Comparison of ENCODE assay signal across 31 cellular contexts in the genomic region with DNA sequence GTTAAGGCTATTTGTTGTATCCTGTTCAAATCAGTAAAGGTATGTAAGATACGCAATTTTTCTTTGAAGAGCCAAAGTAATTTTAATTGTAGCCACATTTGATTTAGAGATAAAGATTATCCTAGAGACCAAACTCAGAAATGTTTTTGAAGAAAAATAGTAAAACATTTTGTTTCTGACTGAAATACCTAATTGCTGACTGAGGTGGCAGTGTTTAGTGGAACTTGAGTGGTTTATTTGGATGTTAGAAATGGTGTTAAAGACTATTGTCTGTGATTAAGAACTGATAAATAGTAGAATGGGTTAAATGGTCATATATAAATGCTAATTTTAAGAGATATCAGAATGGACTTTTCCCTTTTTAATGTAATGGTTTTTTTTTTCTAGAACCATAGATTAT. TPM values are rescaled to one million over a fixed set of nuclear protein-coding genes. Genes with fewer than 3 reads are reported as not detected.
DNase-seq lines count a peak whose midpoint lies in the region; ATAC-seq, FAIRE-seq and TF ChIP-seq lines count a peak whose summit lies in the region.
"Had no signal": no experiment of that assay in that cellular context is flagged by ENCODE, and none has a peak within 500 bp of the region (broad histone marks: within the 10 kb centered on the region; RNA-seq: fewer than 3 reads in every experiment).

No MANE protein-coding gene starts in this region.

- H3K36me3 ChIP-seq in OCI-LY7 (ENCODE audit: insufficient read depth, low read length) (peaks cover 100% of the 10 kb centered on the region), pancreas (peaks cover 3 to 99% (median 59%) of the 10 kb centered on the region in 3 donors)

- H3K27me3 ChIP-seq in pancreas, result no peaks in the 10 kb centered on the region
- H3K27me3 ChIP-seq: dorsolateral prefrontal cortex, gastrocnemius medialis, Peyer's patch, transverse colon had no signal

- peaks cover 54% of the 10 kb centered on the region; the same call in 1 of the 2 replicates for H3K79me2 ChIP-seq in OCI-LY7 (ENCODE audit: insufficient read depth, low read depth, low read length)

- peak; percentile 1 for TF ChIP-seq CTCF in GM12864 (IDR thresholded peaks at IDR 0.05; ENCODE audit: low read depth, low read length, missing control alignments)
- TF ChIP-seq CTCF in OCI-LY7 (conservative IDR thresholded peaks at IDR 0.05; ENCODE audit: low read length), result peak; percentile 56
- TF ChIP-seq CTCF in pancreas (IDR thresholded peaks at IDR 0.05), result no peak

- peak; percentile 4 for FAIRE-seq in endometrium (lab: Jason Lieb, UNC)
- FAIRE-seq in pancreas (lab: Jason Lieb, UNC), result peak; percentile 9
- FAIRE-seq: bronchial epithelial cell, H1 had no signal

- no peak overlapping the region for H2AFZ ChIP-seq in OCI-LY7 (ENCODE audit: low read length)

- peaks cover 53% of the 10 kb centered on the region for H4K20me1 ChIP-seq in OCI-LY7 (ENCODE audit: insufficient read depth, low read length)

- H3K36me3 Mint-ChIP-seq in stimulated activated effector memory CD8-positive, alpha-beta T cell treated with anti-CD3 and anti-CD28 coated beads, Interleukin-12 subunit alpha, Interleukin-12 subunit beta, amount 100 ng/mL, for 72 hours, result peaks cover 100% of the 10 kb centered on the region

- 83 to 88% methylated on average over 1 of the region's 1 CpG for WGBS in pancreas, 2 donors

- no peak for DNase-seq in GM12864 (ENCODE audit: low read depth)
- DNase-seq in OCI-LY7 (ENCODE audit: low spot score), result no peak
- DNase-seq in pancreas, result no peak
- no peak for DNase-seq in stimulated activated effector memory CD8-positive, alpha-beta T cell treated with anti-CD3 and anti-CD28 coated beads, Interleukin-12 subunit alpha, Interleukin-12 subunit beta, amount 100 ng/mL, for 72 hours (ENCODE audit: low spot score in 2 of 2)
- no peak for DNase-seq in mesenteric fat pad (ENCODE audit: low spot score)
- no peak for DNase-seq in NCI-H1436 treated with DMSO at 0.1 percent for 48 hours (lab: John Stamatoyannopoulos, UW)
- DNase-seq in A172 (ENCODE audit: low spot score), result no peak
- DNase-seq: activated CD4-positive, alpha-beta T cell treated with anti-CD3 and anti-CD28 coated beads, Interleukin-2, amount 50 U/mL, for 4 hours; activated gamma-delta T cell treated with Interleukin-2 at 50 U/mL for 16 hours; AML-193; dorsolateral prefrontal cortex; gastrocnemius medialis; KBM-7; left cardiac atrium; mesenchymal stem cell; naive thymus-derived CD8-positive, alpha-beta T cell; NCI-H1092; NCI-H2029 treated with DMSO at 0.1 percent for 48 hours; NCI-H446; Peyer's patch; psoas muscle; stimulated activated CD4-positive, alpha-beta T cell treated with anti-CD3 and anti-CD28 coated beads, Interleukin-2, amount 100 ng/mL, for 48 hours; T-helper 2 cell; transverse colon had no signal

- BruUV-seq in OCI-LY7 (replicated peaks; lab: Mats Ljungman, UMichigan), result TSS peak; percentile 0

- H3K4me2 ChIP-seq in OCI-LY7 (ENCODE audit: low read length), result no peak overlapping the region

- H3K4me3 ChIP-seq in GM12864 (ENCODE audit: low read depth, low read length) (no peak overlapping the region), OCI-LY7 (ENCODE audit: low read depth, low read length, poor library complexity, severe bottlenecking) (no peak overlapping the region), pancreas (no peak overlapping the region)
- H3K4me3 ChIP-seq: dorsolateral prefrontal cortex, gastrocnemius medialis, Peyer's patch, psoas muscle, SK-N-MC, skin epidermis, transverse colon had no signal

- H3K9me2 ChIP-seq in OCI-LY7 (ENCODE audit: insufficient read depth, low read length), result no peaks in the 10 kb centered on the region

- CTCF ChIA-PET in OCI-LY7 (lab: Charles Lee; ENCODE audit: unreplicated experiment), result no interaction called here

- H3K9me3 ChIP-seq in OCI-LY7 (ENCODE audit: low read length) (no peaks in the 10 kb centered on the region), pancreas (no peaks in the 10 kb centered on the region)
- H3K9me3 ChIP-seq: gastrocnemius medialis, Peyer's patch, psoas muscle, transverse colon had no signal

- H3K4me1 Mint-ChIP-seq in stimulated activated effector memory CD8-positive, alpha-beta T cell treated with anti-CD3 and anti-CD28 coated beads, Interleukin-12 subunit alpha, Interleukin-12 subunit beta, amount 100 ng/mL, for 72 hours, result peaks cover 6% of the 10 kb centered on the region

- H3K9me3 Mint-ChIP-seq in stimulated activated effector memory CD8-positive, alpha-beta T cell treated with anti-CD3 and anti-CD28 coated beads, Interleukin-12 subunit alpha, Interleukin-12 subunit beta, amount 100 ng/mL, for 72 hours, result no peaks in the 10 kb centered on the region
- H3K9me3 Mint-ChIP-seq: naive thymus-derived CD8-positive, alpha-beta T cell; stimulated activated naive CD8-positive, alpha-beta T cell treated with anti-CD3 and anti-CD28 coated beads, Interleukin-15, Interleukin-2, amounts not matched to agents 100 ng/mL and 50 ng/mL, for 24 hours had no signal

- no peak overlapping the region for H3K27ac ChIP-seq in OCI-LY7 (ENCODE audit: low read depth, low read length, poor library complexity, severe bottlenecking)
- no peak overlapping the region for H3K27ac ChIP-seq in pancreas
- H3K27ac ChIP-seq: dorsolateral prefrontal cortex, gastrocnemius medialis, Peyer's patch, psoas muscle, SK-N-MC, skin epidermis, transverse colon had no signal

- POLR2A ChIA-PET in OCI-LY7 (lab: Charles Lee), result no interaction called here

- intact Hi-C loops in OCI-LY7 (cut with micrococcal nuclease; ENCODE audit: unreplicated experiment) (no loop called here), pancreas (cut with DNase I) (no loop called here)

- no peak for ATAC-seq in pancreas
- ATAC-seq in stimulated activated effector memory CD8-positive, alpha-beta T cell treated with anti-CD3 and anti-CD28 coated beads, Interleukin-12 subunit alpha, Interleukin-12 subunit beta, amount 100 ng/mL, for 72 hours, result no peak
- ATAC-seq: gastrocnemius medialis; left cardiac atrium; naive thymus-derived CD8-positive, alpha-beta T cell; psoas muscle had no signal

- H3K4me3 Mint-ChIP-seq in stimulated activated effector memory CD8-positive, alpha-beta T cell treated with anti-CD3 and anti-CD28 coated beads, Interleukin-12 subunit alpha, Interleukin-12 subunit beta, amount 100 ng/mL, for 72 hours, result no peak overlapping the region
- H3K4me3 Mint-ChIP-seq: naive thymus-derived CD8-positive, alpha-beta T cell; stimulated activated naive CD8-positive, alpha-beta T cell treated with anti-CD3 and anti-CD28 coated beads, Interleukin-15, Interleukin-2, amounts not matched to agents 100 ng/mL and 50 ng/mL, for 24 hours had no signal

- H3K4me1 ChIP-seq in OCI-LY7 (ENCODE audit: insufficient read depth, low read length, poor library complexity, severe bottlenecking) (no peaks in the 10 kb centered on the region), pancreas (no peaks in the 10 kb centered on the region)
- H3K4me1 ChIP-seq: Peyer's patch, transverse colon had no signal

- no peak overlapping the region for H3K27ac Mint-ChIP-seq in stimulated activated effector memory CD8-positive, alpha-beta T cell treated with anti-CD3 and anti-CD28 coated beads, Interleukin-12 subunit alpha, Interleukin-12 subunit beta, amount 100 ng/mL, for 72 hours
- H3K27ac Mint-ChIP-seq: stimulated activated naive CD8-positive, alpha-beta T cell treated with anti-CD3 and anti-CD28 coated beads, Interleukin-15, Interleukin-2, amounts not matched to agents 100 ng/mL and 50 ng/mL, for 24 hours had no signal

RNA-seq across cellular contexts. Expression of a gene that starts 15.3 kb away (rescaled TPM):
- total RNA-seq in OCI-LY7 (2014; rRNA removed; shearing (Covaris generic)), result 87.5 and 117 TPM in 2 replicates
- total RNA-seq in OCI-LY7 (2022) (221 and 232 TPM in 2 replicates), pancreas (10 to 100 TPM; 10.1 to 19.9 (median 16.1) TPM), mesenteric fat pad (15.6 TPM)
- 10 to 100 TPM; 24.2 to 25.3 TPM for polyA plus RNA-seq in pancreas
- total RNA-seq in A172 (2014; rRNA removed; shearing (Covaris generic)), result 16.5 and 17.5 TPM in 2 replicates

RNA-seq across cellular contexts. Expression of a gene that starts 40.8 kb away (rescaled TPM):
- total RNA-seq in OCI-LY7 (2014; rRNA removed; shearing (Covaris generic)), result not detected in 2 replicates
- total RNA-seq in OCI-LY7 (2022) (not detected in 2 replicates), pancreas (under 1 TPM in 5 of 6 donors, not detected in 1; 0.12 to 0.22 (median 0.14) TPM), mesenteric fat pad (0.29 TPM)
- polyA plus RNA-seq in pancreas, result under 1 TPM; 0.19 to 0.35 TPM
- total RNA-seq in A172 (2014; rRNA removed; shearing (Covaris generic)), result not detected in 2 replicates
- total RNA-seq: bronchial epithelial cell, gastrocnemius medialis, H1 had no signal
- polyA plus RNA-seq: H1; naive thymus-derived CD8-positive, alpha-beta T cell had no signal

RNA-seq across cellular contexts. Expression of a gene that starts 51.9 kb away (rescaled TPM):
- total RNA-seq in OCI-LY7 (2014; rRNA removed; shearing (Covaris generic)), result not detected in 2 replicates
- total RNA-seq in OCI-LY7 (2022) (not detected in 2 replicates), pancreas (not detected), mesenteric fat pad (not detected)
- polyA plus RNA-seq in pancreas, result not detected
- total RNA-seq in A172 (2014; rRNA removed; shearing (Covaris generic)), result not detected in 2 replicates
- total RNA-seq: bronchial epithelial cell; dorsolateral prefrontal cortex; epithelial cell of proximal tubule; gastrocnemius medialis; H1; left cardiac atrium; naive thymus-derived CD8-positive, alpha-beta T cell; Peyer's patch; psoas muscle; transverse colon had no signal
- polyA plus RNA-seq: H1; naive thymus-derived CD8-positive, alpha-beta T cell; psoas muscle had no signal

Comparison
In these comparisons a context has a peak if more than half of its experiments do, and no peak if none do; other contexts are left out.
1. CTCF ChIP-seq: peak in GM12864 (single experiment) and OCI-LY7 (single experiment); none in pancreas (0 of 4).